Comparison of ENCODE assay signal across 36 cellular contexts in the genomic region with DNA sequence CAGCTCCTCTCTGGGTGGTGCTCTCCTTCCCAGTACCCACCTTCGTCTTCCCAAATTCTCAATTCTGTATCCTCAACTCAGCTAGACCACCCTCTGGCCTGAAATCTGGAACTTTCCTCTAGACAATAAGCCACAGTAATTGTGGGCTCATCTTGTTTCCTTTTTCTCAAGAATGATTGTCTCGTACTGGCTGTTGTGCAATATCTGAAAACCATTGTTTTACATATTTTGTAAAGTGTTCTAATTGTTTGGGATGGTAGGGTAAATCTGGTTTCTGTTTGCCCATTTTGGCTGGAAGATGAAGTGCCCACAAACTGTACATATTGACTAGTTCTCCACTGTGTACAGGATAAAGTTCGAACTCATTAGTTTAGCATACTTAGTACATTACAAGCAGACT. TPM values are rescaled to one million over a fixed set of nuclear protein-coding genes. Genes with fewer than 3 reads are reported as not detected.
"Had no signal": no experiment of that assay in that cellular context is flagged by ENCODE, and none has a peak within 500 bp of the region (broad histone marks: within the 10 kb centered on the region; RNA-seq: fewer than 3 reads in every experiment).

No MANE protein-coding gene starts in this region.

- H2AFZ ChIP-seq: hepatocyte had no signal

- H3K79me2 ChIP-seq: hepatocyte had no signal

- ATAC-seq: mucosa of descending colon; naive thymus-derived CD4-positive, alpha-beta T cell; natural killer cell treated with Interleukin-12 subunit alpha and Interleukin-12 subunit beta and Interleukin-15 and Interleukin-18, amount 100 ng/mL, for 72 hours; right cardiac atrium; stimulated activated memory B cell treated with anti-CD40 and anti-IgM and Interleukin-4, amounts not matched to agents 10 μg/mL and 1 μg/mL and 100 μg/mL, for 72 hours; stimulated activated naive CD8-positive, alpha-beta T cell treated with anti-CD3 and anti-CD28 coated beads, Interleukin-15, amount 100 ng/mL, for 72 hours had no signal

- H3K27me3 ChIP-seq: hepatocyte, ovary, sigmoid colon, tibial nerve, uterus had no signal

- H3K4me1 Mint-ChIP-seq: memory B cell; stimulated activated memory B cell treated with anti-CD40 and anti-IgM and Interleukin-4, amounts not matched to agents 10 μg/mL and 1 μg/mL and 100 μg/mL, for 72 hours; stimulated activated naive CD8-positive, alpha-beta T cell treated with anti-CD3 and anti-CD28 coated beads, Interleukin-15, amount 100 ng/mL, for 72 hours had no signal

- H3K27me3 Mint-ChIP-seq: progenitor cell of endocrine pancreas; stimulated activated memory B cell treated with anti-CD40 and anti-IgM and Interleukin-4, amounts not matched to agents 10 μg/mL and 1 μg/mL and 100 μg/mL, for 72 hours; type B pancreatic cell had no signal

- H3K4me3 Mint-ChIP-seq: memory B cell; naive thymus-derived CD4-positive, alpha-beta T cell; natural killer cell treated with Interleukin-12 subunit alpha and Interleukin-12 subunit beta and Interleukin-15 and Interleukin-18, amount 100 ng/mL, for 72 hours; stimulated activated memory B cell treated with anti-CD40 and anti-IgM and Interleukin-4, amounts not matched to agents 10 μg/mL and 1 μg/mL and 100 μg/mL, for 72 hours; stimulated activated naive CD8-positive, alpha-beta T cell treated with anti-CD3 and anti-CD28 coated beads, Interleukin-15, amount 100 ng/mL, for 72 hours; type B pancreatic cell had no signal

- H3K9me3 ChIP-seq: mucosa of descending colon, ovary, uterus had no signal

- H3K4me3 ChIP-seq: hepatocyte, left ventricle myocardium inferior, lung, mucosa of descending colon, ovary, sigmoid colon, smooth muscle cell, tibial nerve, uterus had no signal

- H3K36me3 Mint-ChIP-seq: memory B cell; naive thymus-derived CD4-positive, alpha-beta T cell; natural killer cell treated with Interleukin-12 subunit alpha and Interleukin-12 subunit beta and Interleukin-15 and Interleukin-18, amount 100 ng/mL, for 72 hours; stimulated activated memory B cell treated with anti-CD40 and anti-IgM and Interleukin-4, amounts not matched to agents 10 μg/mL and 1 μg/mL and 100 μg/mL, for 72 hours; type B pancreatic cell had no signal

- H3K4me2 ChIP-seq: hepatocyte, smooth muscle cell had no signal

- H3K27ac ChIP-seq: hepatocyte, left ventricle myocardium inferior, ovary, sigmoid colon, tibial nerve, uterus had no signal

- DNase-seq: islet precursor cell; left ventricle myocardium inferior; midbrain; mucosa of descending colon; naive thymus-derived CD4-positive, alpha-beta T cell; ovary; retina; right cardiac atrium; sigmoid colon; stimulated activated CD4-positive, alpha-beta T cell treated with anti-CD3 and anti-CD28 coated beads, Interleukin-1b, Interleukin-23, amount 100 ng/mL, for 48 hours; stimulated activated CD4-positive, alpha-beta T cell treated with anti-CD3 and anti-CD28 coated beads, Interleukin-2, amount 100 ng/mL, for 48 hours; stimulated activated CD4-positive, alpha-beta T cell treated with anti-CD3 and anti-CD28 coated beads, Interleukin-4, amount 100 ng/mL, for 4 hours; stimulated activated CD8-positive, alpha-beta memory T cell treated with anti-CD3 and anti-CD28 coated beads, Interleukin-4, amount 100 ng/mL, for 48 hours; stimulated activated naive CD4-positive, alpha-beta T cell treated with Interleukin-2 at 50 U/mL for 16 hours; stimulated activated naive CD8-positive, alpha-beta T cell treated with anti-CD3 and anti-CD28 coated beads, Interleukin-15, amount 100 ng/mL, for 72 hours; substantia nigra; uterus had no signal

- H3K4me1 ChIP-seq: left ventricle myocardium inferior, sigmoid colon, tibial nerve, uterus had no signal

- H3K27ac Mint-ChIP-seq: memory B cell; naive thymus-derived CD4-positive, alpha-beta T cell; natural killer cell treated with Interleukin-12 subunit alpha and Interleukin-12 subunit beta and Interleukin-15 and Interleukin-18, amount 100 ng/mL, for 72 hours; progenitor cell of endocrine pancreas; stimulated activated memory B cell treated with anti-CD40 and anti-IgM and Interleukin-4, amounts not matched to agents 10 μg/mL and 1 μg/mL and 100 μg/mL, for 72 hours; stimulated activated naive CD8-positive, alpha-beta T cell treated with anti-CD3 and anti-CD28 coated beads, Interleukin-15, amount 100 ng/mL, for 72 hours; type B pancreatic cell had no signal

- H3K9me3 Mint-ChIP-seq: natural killer cell treated with Interleukin-12 subunit alpha and Interleukin-12 subunit beta and Interleukin-15 and Interleukin-18, amount 100 ng/mL, for 72 hours; stimulated activated memory B cell treated with anti-CD40 and anti-IgM and Interleukin-4, amounts not matched to agents 10 μg/mL and 1 μg/mL and 100 μg/mL, for 72 hours; stimulated activated naive CD8-positive, alpha-beta T cell treated with anti-CD3 and anti-CD28 coated beads, Interleukin-15, amount 100 ng/mL, for 72 hours; type B pancreatic cell had no signal

- H3K36me3 ChIP-seq: left ventricle myocardium inferior, ovary, sigmoid colon, tibial nerve, uterus had no signal

RNA-seq across cellular contexts. Expression of gene NOBOX, which starts 11.3 kb away (rescaled TPM):
- total RNA-seq: kidney epithelial cell; left ventricle myocardium inferior; lower leg skin; lung; mesenteric fat pad; mucosa of descending colon; myocyte; naive thymus-derived CD4-positive, alpha-beta T cell; natural killer cell treated with Interleukin-12 subunit alpha and Interleukin-12 subunit beta and Interleukin-15 and Interleukin-18, amount 100 ng/mL, for 72 hours; omental fat pad; ovary; progenitor cell of endocrine pancreas; pulmonary artery endothelial cell; right cardiac atrium; sigmoid colon; smooth muscle cell; temporal lobe; tibial nerve; ureter; uterus had no signal
- polyA plus RNA-seq: lung; naive thymus-derived CD4-positive, alpha-beta T cell; neural cell; right cardiac atrium; sigmoid colon; smooth muscle cell; thymus had no signal

RNA-seq across cellular contexts. Expression of gene ARHGEF5, which starts 59.6 kb away (rescaled TPM):
- polyA plus RNA-seq: neural cell had no signal
